In genomic region chr3:30356901-30357753, GRCh38 we compare ENCODE assay signal across 21 cellular contexts.
A peak's percentile ranks its signal among the peaks of the same experiment; 100 is the strongest.
DNase-seq lines count a peak whose midpoint lies in the region; TF ChIP-seq lines count a peak whose summit lies in the region.
"Had no signal": no experiment of that assay in that cellular context is flagged by ENCODE, and none has a peak within 500 bp of the region (broad histone marks: within the 10 kb centered on the region; RNA-seq: fewer than 3 reads in every experiment).

No MANE protein-coding gene starts in this region.

- H3K27me3 Mint-ChIP-seq in brain = no peaks in the 10 kb centered on the region

- H3K9me3 ChIP-seq in MG63 (no peaks in the 10 kb centered on the region), osteoblast (ENCODE audit: low read depth, low read length) (no peaks in the 10 kb centered on the region)
- H3K9me3 ChIP-seq: upper lobe of left lung had no signal

- peak; percentile 10 for DNase-seq in EH (ENCODE audit: low read depth)
- peak; percentile 59 for DNase-seq in MG63
- DNase-seq in osteoblast (ENCODE audit: insufficient read length, low spot score, missing footprints) = no peak
- no peak for DNase-seq in activated CD8-positive, alpha-beta memory T cell treated with anti-CD3 and anti-CD28 coated beads for 24 hours
- DNase-seq in effector CD4-positive, alpha-beta T cell = no peak
- DNase-seq in NCI-H1092 (lab: John Stamatoyannopoulos, UW) = no peak
- DNase-seq: activated CD4-positive, CD25-positive, alpha-beta regulatory T cell; activated CD8-positive, alpha-beta memory T cell treated with anti-CD3 and anti-CD28 coated beads, Interleukin-2, amount 10 ng/mL, durations not matched to agents 7 days and 5 days; DMS79; effector memory CD4-positive, alpha-beta T cell; foreskin melanocyte; KG1; NCI-H1417; OCI-M1; right cardiac atrium; stimulated activated naive B cell treated with anti-CD40 and anti-IgM and Interleukin-4, amounts not matched to agents 10 μg/mL and 1 μg/mL and 100 μg/mL, for 72 hours; SW 1271; upper lobe of left lung had no signal

- H3K4me1 ChIP-seq in osteoblast (ENCODE audit: insufficient read depth, low read length) = peaks cover 26% of the 10 kb centered on the region

- H4K20me1 ChIP-seq in osteoblast (ENCODE audit: insufficient read depth, low read length) = no peaks in the 10 kb centered on the region

- H3K36me3 ChIP-seq in MG63 (no peaks in the 10 kb centered on the region), osteoblast (ENCODE audit: insufficient read depth, low read length) (no peaks in the 10 kb centered on the region)
- H3K36me3 ChIP-seq: upper lobe of left lung had no signal

- H3K36me3 Mint-ChIP-seq in brain = no peaks in the 10 kb centered on the region
- H3K36me3 Mint-ChIP-seq: CD14-positive monocyte; stimulated activated naive B cell treated with anti-CD40 and anti-IgM and Interleukin-4, amounts not matched to agents 10 μg/mL and 1 μg/mL and 100 μg/mL, for 72 hours had no signal

- H3K27me3 ChIP-seq in MG63 = no peaks in the 10 kb centered on the region
- H3K27me3 ChIP-seq in osteoblast (ENCODE audit: insufficient read depth, low read length) = no peaks in the 10 kb centered on the region
- H3K27me3 ChIP-seq: upper lobe of left lung had no signal

- peak overlapping the region; percentile 2 for H3K27ac ChIP-seq in osteoblast (ENCODE audit: low read depth, low read length)
- H3K27ac ChIP-seq: upper lobe of left lung had no signal

- no peak for TF ChIP-seq CTCF in brain (conservative IDR thresholded peaks at IDR 0.05)
- TF ChIP-seq CTCF in osteoblast (IDR thresholded peaks at IDR 0.05; ENCODE audit: extremely low read depth, low read depth, low read length) = no peak

- H3K4me2 ChIP-seq in osteoblast (ENCODE audit: insufficient read depth, low read length) = no peak overlapping the region

- no peak overlapping the region for H2AFZ ChIP-seq in osteoblast (ENCODE audit: low read length)

- H3K9me3 Mint-ChIP-seq in brain = peaks cover 0 to 7% (median 0%) of the 10 kb centered on the region in 5 experiments
- H3K9me3 Mint-ChIP-seq: stimulated activated naive B cell treated with anti-CD40 and anti-IgM and Interleukin-4, amounts not matched to agents 10 μg/mL and 1 μg/mL and 100 μg/mL, for 72 hours had no signal

- peaks cover 54% of the 10 kb centered on the region for H3K4me1 Mint-ChIP-seq in brain

- no peaks in the 10 kb centered on the region for H3K79me2 ChIP-seq in osteoblast (ENCODE audit: insufficient read depth, low read length)

- no peak overlapping the region for H3K4me3 Mint-ChIP-seq in brain
- H3K4me3 Mint-ChIP-seq: activated CD8-positive, alpha-beta memory T cell treated with anti-CD3 and anti-CD28 coated beads, Interleukin-2, amount 10 ng/mL, durations not matched to agents 7 days and 5 days; CD14-positive monocyte; stimulated activated naive B cell treated with anti-CD40 and anti-IgM and Interleukin-4, amounts not matched to agents 10 μg/mL and 1 μg/mL and 100 μg/mL, for 72 hours had no signal

- H3K4me3 ChIP-seq in MG63 (no peak overlapping the region), osteoblast (ENCODE audit: insufficient read depth, low read length) (no peak overlapping the region)
- H3K4me3 ChIP-seq: lung, upper lobe of left lung had no signal

- H3K27ac Mint-ChIP-seq in brain = peak overlapping the region in 3 of 5 experiments; percentile 32 to 67 (median 62)
- H3K27ac Mint-ChIP-seq: activated CD8-positive, alpha-beta memory T cell treated with anti-CD3 and anti-CD28 coated beads, Interleukin-2, amount 10 ng/mL, durations not matched to agents 7 days and 5 days; CD14-positive monocyte; stimulated activated naive B cell treated with anti-CD40 and anti-IgM and Interleukin-4, amounts not matched to agents 10 μg/mL and 1 μg/mL and 100 μg/mL, for 72 hours had no signal

Comparison
In these comparisons a context has a peak if more than half of its experiments do, and no peak if none do; other contexts are left out.
1. DNase-seq: peak in EH (single experiment) and MG63 (single experiment); none in osteoblast (single experiment), activated CD8-positive, alpha-beta memory T cell treated with anti-CD3 and anti-CD28 coated beads for 24 hours (single experiment), effector CD4-positive, alpha-beta T cell (single experiment) and NCI-H1092 (single experiment).